Comparison of ENCODE assay signal across 8 cellular contexts in the genomic region with DNA sequence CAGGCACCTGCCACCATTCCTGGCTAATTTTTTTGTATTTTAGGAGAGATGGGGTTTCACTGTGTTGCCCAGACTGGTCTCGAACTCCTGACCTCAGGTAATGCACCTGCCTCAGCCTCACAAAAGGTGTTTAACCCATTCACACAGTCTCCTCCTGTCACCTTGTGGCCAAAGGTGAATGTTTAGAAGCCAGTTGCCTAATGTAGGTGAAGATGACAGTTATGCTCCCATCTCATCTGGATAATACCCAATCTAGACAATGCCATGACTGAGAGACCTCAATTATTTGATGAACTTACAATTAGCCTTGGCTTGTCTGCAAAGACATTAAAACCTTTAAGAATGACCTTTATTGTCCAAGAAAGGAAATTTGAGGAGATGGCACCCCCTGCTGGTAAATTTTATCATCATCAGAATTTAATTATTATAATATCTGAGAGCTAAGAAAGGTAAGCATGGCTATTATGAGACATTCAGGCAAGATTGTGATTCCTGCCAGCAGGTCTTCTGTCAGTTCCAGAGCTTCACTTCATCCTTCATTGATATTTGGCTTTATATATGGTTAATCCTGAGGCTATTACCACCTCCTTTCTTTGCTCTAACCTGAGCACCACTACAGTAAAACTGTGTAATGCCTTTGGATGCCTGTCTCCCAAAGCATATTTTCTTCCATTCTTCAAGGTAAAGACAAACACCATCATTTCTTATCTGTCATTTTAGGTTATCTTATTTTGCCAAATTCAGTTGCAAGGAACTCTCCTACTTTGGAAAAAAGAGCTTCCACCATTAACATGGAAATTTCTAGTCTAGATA.
DNase-seq lines count a peak whose midpoint lies in the region; ATAC-seq and TF ChIP-seq lines count a peak whose summit lies in the region.

No MANE protein-coding gene starts in this region.

- H3K4me2 ChIP-seq in osteoblast (ENCODE audit: insufficient read depth, low read length) = no peak overlapping the region

- no peaks in the 10 kb centered on the region for H4K20me1 ChIP-seq in osteoblast (ENCODE audit: insufficient read depth, low read length)

- no peak overlapping the region for H3K27ac Mint-ChIP-seq in activated CD4-positive, alpha-beta T cell treated with anti-CD3 and anti-CD28 coated beads, Interleukin-2, amount 10 ng/mL, durations not matched to agents 7 days and 5 days
- no peak overlapping the region for H3K27ac Mint-ChIP-seq in HFFc6

- H3K9me3 Mint-ChIP-seq in activated CD4-positive, alpha-beta T cell treated with anti-CD3 and anti-CD28 coated beads, Interleukin-2, amount 10 ng/mL, durations not matched to agents 7 days and 5 days = no peaks in the 10 kb centered on the region
- no peaks in the 10 kb centered on the region for H3K9me3 Mint-ChIP-seq in HFFc6

- H3K27me3 ChIP-seq in Panc1 (ENCODE audit: control insufficient read depth, insufficient read depth, low read length) (peaks cover 11% of the 10 kb centered on the region), esophagus muscularis mucosa (no peaks in the 10 kb centered on the region), osteoblast (ENCODE audit: insufficient read depth, low read length) (peaks cover 7% of the 10 kb centered on the region)

- H3K4me1 Mint-ChIP-seq in activated CD4-positive, alpha-beta T cell treated with anti-CD3 and anti-CD28 coated beads, Interleukin-2, amount 10 ng/mL, durations not matched to agents 7 days and 5 days = no peaks in the 10 kb centered on the region
- H3K4me1 Mint-ChIP-seq in HFFc6 (ENCODE audit: low read depth) = peaks cover 8% of the 10 kb centered on the region

- CTCF ChIA-PET in activated CD4-positive, alpha-beta T cell treated with anti-CD3 and anti-CD28 coated beads, Interleukin-2, amount 10 ng/mL, durations not matched to agents 7 days and 5 days (lab: Charles Lee) = interaction anchor here (0.6 to 7.5 kb wide), 6 partner anchors 9 to 540 kb away, joined by 3 to 35 read pairs (median 6); no protein-coding TSS in a partner anchor
- CTCF ChIA-PET in Panc1 (lab: Charles Lee) = interaction anchor here (2.8 to 3.2 kb wide), 2 partner anchors 291 to 314 kb away, joined by 28 to 43 read pairs; no protein-coding TSS in a partner anchor

- no peaks in the 10 kb centered on the region for H3K36me3 Mint-ChIP-seq in activated CD4-positive, alpha-beta T cell treated with anti-CD3 and anti-CD28 coated beads, Interleukin-2, amount 10 ng/mL, durations not matched to agents 7 days and 5 days (ENCODE audit: low read depth)
- H3K36me3 Mint-ChIP-seq in HFFc6 (ENCODE audit: low read depth) = no peaks in the 10 kb centered on the region

- in situ Hi-C loops in Panc1 (cut with HindIII; ENCODE audit: low pct_unique_long_range_greater_than_20kb, low sequenced_read_pairs) = no loop called here

- H3K4me1 ChIP-seq in Panc1 (ENCODE audit: control insufficient read depth, insufficient read depth, low read length) = no peaks in the 10 kb centered on the region
- no peaks in the 10 kb centered on the region for H3K4me1 ChIP-seq in esophagus muscularis mucosa
- H3K4me1 ChIP-seq in osteoblast (ENCODE audit: insufficient read depth, low read length) = no peaks in the 10 kb centered on the region

- no peaks in the 10 kb centered on the region for H3K9me3 ChIP-seq in Panc1 (ENCODE audit: control insufficient read depth, insufficient read depth, low read depth, low read length)
- H3K9me3 ChIP-seq in esophagus muscularis mucosa = no peaks in the 10 kb centered on the region
- H3K9me3 ChIP-seq in osteoblast (ENCODE audit: low read depth, low read length) = no peaks in the 10 kb centered on the region

- no peaks in the 10 kb centered on the region for H3K79me2 ChIP-seq in osteoblast (ENCODE audit: insufficient read depth, low read length)

- no peak for TF ChIP-seq EP300 in esophagus muscularis mucosa (IDR thresholded peaks at IDR 0.05)

- POLR2A ChIA-PET in activated CD4-positive, alpha-beta T cell treated with anti-CD3 and anti-CD28 coated beads, Interleukin-2, amount 10 ng/mL, durations not matched to agents 7 days and 5 days (lab: Charles Lee) = interaction anchor here (0.6 kb wide), 1 partner anchor 198 kb away, joined by 4 read pairs; no protein-coding TSS in a partner anchor
- POLR2A ChIA-PET in Panc1 (lab: Charles Lee) = no interaction called here

- H3K4me3 ChIP-seq in Panc1 (ENCODE audit: low read depth in 2 of 2, low read length in 2 of 2) (no peak overlapping the region), esophagus muscularis mucosa (no peak overlapping the region), osteoblast (ENCODE audit: insufficient read depth, low read length) (no peak overlapping the region)

- ATAC-seq in Panc1 (peak; percentile 80), HG02642 (IDR thresholded peaks at IDR 0.05; ENCODE audit: poor library complexity, unreplicated experiment) (no peak)

- no peak for TF ChIP-seq POLR2A in esophagus muscularis mucosa (IDR thresholded peaks at IDR 0.05; ENCODE audit: low read depth)

- intact Hi-C loops in Panc1 (cut with micrococcal nuclease; ENCODE audit: unreplicated experiment) (loop anchor here (1.0 kb wide), 3 partner anchors 245 to 314 kb away; partner anchors contain the start of gene SERPINE2), esophagus muscularis mucosa (cut with DNase I) (loop anchor here (1.0 to 2.0 kb wide), 2 partner anchors 290 to 314 kb away; no protein-coding TSS in a partner anchor)

- TF ChIP-seq CTCF in HFFc6 (IDR thresholded peaks at IDR 0.05) = peak; percentile 95
- TF ChIP-seq CTCF in Panc1 (IDR thresholded peaks at IDR 0.05) = peak; percentile 83
- peak; percentile 57 to 70 (median 68) for TF ChIP-seq CTCF in esophagus muscularis mucosa (IDR thresholded peaks at IDR 0.05)
- peak; percentile 52 for TF ChIP-seq CTCF in osteoblast (IDR thresholded peaks at IDR 0.05; ENCODE audit: extremely low read depth, low read depth, low read length)

- no peak overlapping the region for H3K4me3 Mint-ChIP-seq in activated CD4-positive, alpha-beta T cell treated with anti-CD3 and anti-CD28 coated beads, Interleukin-2, amount 10 ng/mL, durations not matched to agents 7 days and 5 days
- no peak overlapping the region for H3K4me3 Mint-ChIP-seq in HFFc6

- no peak overlapping the region for H2AFZ ChIP-seq in osteoblast (ENCODE audit: low read length)

- no peak overlapping the region for H3K27ac ChIP-seq in Panc1 (ENCODE audit: low read length)
- H3K27ac ChIP-seq in esophagus muscularis mucosa (replicated peaks in 1 of 4) = no peak overlapping the region
- H3K27ac ChIP-seq in osteoblast (ENCODE audit: low read depth, low read length) = no peak overlapping the region

- DNase-seq in activated CD4-positive, alpha-beta T cell treated with anti-CD3 and anti-CD28 coated beads, Interleukin-2, amount 10 ng/mL, durations not matched to agents 7 days and 5 days = peak; percentile 22
- no peak for DNase-seq in activated CD4-positive, alpha-beta T cell treated with anti-CD3 and anti-CD28 coated beads, Interleukin-2, amount 50 U/mL, for 4 hours
- peak; percentile 28 for DNase-seq in HFFc6
- peak; percentile 30 for DNase-seq in Panc1 (ENCODE audit: low read depth, low spot score)
- DNase-seq in esophagus muscularis mucosa (ENCODE audit: extremely low spot score) = no peak
- DNase-seq in osteoblast (ENCODE audit: insufficient read length, low spot score, missing footprints) = no peak
- DNase-seq in epidermal melanocyte (ENCODE audit: insufficient read length, low spot score) = no peak

- H3K27me3 Mint-ChIP-seq in activated CD4-positive, alpha-beta T cell treated with anti-CD3 and anti-CD28 coated beads, Interleukin-2, amount 10 ng/mL, durations not matched to agents 7 days and 5 days = peaks cover 24% of the 10 kb centered on the region
- peaks cover 2% of the 10 kb centered on the region; the same call in 1 of the 2 replicates for H3K27me3 Mint-ChIP-seq in HFFc6 (ENCODE audit: insufficient read depth)

- BruUV-seq in Panc1 (replicated peaks; lab: Mats Ljungman, UMichigan) = no TSS peak

- 43% methylated on average over 1 of the region's 1 CpG for WGBS in esophagus muscularis mucosa

- no peaks in the 10 kb centered on the region for H3K36me3 ChIP-seq in Panc1 (ENCODE audit: control insufficient read depth, insufficient read depth, low read length)
- H3K36me3 ChIP-seq in esophagus muscularis mucosa = no peaks in the 10 kb centered on the region
- no peaks in the 10 kb centered on the region for H3K36me3 ChIP-seq in osteoblast (ENCODE audit: insufficient read depth, low read length)

Comparison
In these comparisons a context has a peak if more than half of its experiments do, and no peak if none do; other contexts are left out.
1. DNase-seq: peak in activated CD4-positive, alpha-beta T cell treated with anti-CD3 and anti-CD28 coated beads, Interleukin-2, amount 10 ng/mL, durations not matched to agents 7 days and 5 days (single experiment), HFFc6 (single experiment) and Panc1 (single experiment); none in activated CD4-positive, alpha-beta T cell treated with anti-CD3 and anti-CD28 coated beads, Interleukin-2, amount 50 U/mL, for 4 hours (0 of 2), esophagus muscularis mucosa (single experiment), osteoblast (single experiment) and epidermal melanocyte (single experiment).
2. Peak in every context shown above with its lines, with median percentiles within 50 percentile points of each other: CTCF ChIP-seq.